8 cellular contexts compared by ENCODE assay signal in the genomic region with DNA sequence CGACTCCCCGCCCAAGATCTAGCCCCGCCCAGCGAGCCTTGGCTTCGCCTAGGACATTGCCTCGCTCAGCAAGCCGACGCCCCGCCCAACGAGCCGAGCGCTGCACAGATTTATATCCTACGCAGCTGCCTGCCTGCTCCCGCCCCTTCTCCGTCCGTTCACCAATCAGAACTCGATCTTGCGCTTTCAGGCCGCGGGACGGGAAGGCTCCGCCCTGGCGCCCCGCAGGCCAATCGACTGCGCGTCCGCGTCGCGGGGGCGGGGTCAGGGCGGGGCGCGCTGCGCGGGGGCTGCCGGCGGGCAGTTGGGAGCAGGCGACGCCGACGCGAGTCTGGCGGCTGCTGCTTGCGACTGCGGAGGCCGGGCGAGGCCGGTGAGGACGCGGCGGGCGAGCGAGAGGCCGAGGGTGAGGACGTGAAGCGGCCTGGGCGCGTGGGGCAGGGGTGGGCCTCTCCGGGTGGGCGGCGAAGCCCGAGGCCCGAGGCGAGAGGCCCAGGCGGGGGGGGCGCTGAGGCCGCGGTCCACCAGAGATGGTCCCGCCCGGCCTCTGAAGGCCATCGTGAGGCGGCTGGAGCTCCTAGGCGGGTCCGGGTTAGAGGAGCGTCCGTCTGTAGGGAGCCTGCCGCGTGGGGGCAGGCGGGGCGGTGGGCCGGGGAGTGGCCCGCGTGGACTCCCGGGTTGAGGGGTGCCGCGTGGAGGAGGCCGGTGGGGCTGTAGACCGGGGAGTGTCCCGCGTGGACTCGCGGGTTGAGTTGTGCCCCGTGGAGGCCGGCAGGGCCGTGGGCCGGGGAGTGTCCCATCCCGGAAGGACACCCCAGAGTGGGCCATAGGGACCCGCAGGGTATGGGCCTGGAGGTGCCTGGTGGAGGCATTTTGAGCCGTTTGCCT. TPM values are rescaled to one million over a fixed set of nuclear protein-coding genes. Genes with fewer than 3 reads are reported as not detected.
DNase-seq lines count a peak whose midpoint lies in the region; ATAC-seq, FAIRE-seq and TF ChIP-seq lines count a peak whose summit lies in the region.

A gene with protein sequence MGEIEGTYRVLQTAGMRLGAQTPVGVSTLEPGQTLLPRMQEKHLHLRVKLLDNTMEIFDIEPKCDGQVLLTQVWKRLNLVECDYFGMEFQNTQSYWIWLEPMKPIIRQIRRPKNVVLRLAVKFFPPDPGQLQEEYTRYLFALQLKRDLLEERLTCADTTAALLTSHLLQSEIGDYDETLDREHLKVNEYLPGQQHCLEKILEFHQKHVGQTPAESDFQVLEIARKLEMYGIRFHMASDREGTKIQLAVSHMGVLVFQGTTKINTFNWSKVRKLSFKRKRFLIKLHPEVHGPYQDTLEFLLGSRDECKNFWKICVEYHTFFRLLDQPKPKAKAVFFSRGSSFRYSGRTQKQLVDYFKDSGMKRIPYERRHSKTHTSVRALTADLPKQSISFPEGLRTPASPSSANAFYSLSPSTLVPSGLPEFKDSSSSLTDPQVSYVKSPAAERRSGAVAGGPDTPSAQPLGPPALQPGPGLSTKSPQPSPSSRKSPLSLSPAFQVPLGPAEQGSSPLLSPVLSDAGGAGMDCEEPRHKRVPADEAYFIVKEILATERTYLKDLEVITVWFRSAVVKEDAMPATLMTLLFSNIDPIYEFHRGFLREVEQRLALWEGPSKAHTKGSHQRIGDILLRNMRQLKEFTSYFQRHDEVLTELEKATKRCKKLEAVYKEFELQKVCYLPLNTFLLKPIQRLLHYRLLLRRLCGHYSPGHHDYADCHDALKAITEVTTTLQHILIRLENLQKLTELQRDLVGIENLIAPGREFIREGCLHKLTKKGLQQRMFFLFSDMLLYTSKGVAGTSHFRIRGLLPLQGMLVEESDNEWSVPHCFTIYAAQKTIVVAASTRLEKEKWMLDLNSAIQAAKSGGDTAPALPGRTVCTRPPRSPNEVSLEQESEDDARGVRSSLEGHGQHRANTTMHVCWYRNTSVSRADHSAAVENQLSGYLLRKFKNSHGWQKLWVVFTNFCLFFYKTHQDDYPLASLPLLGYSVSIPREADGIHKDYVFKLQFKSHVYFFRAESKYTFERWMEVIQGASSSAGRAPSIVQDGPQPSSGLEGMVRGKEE (plus strand): TSS at position 303 of the 888 bp plus-strand sequence. CDS start 16,823 bp downstream, outside the sequence.

- H3K4me3 ChIP-seq in right atrium auricular region (peak within 1 kb of the TSS; percentile 83 to 89), psoas muscle (peak within 1 kb of the TSS; percentile 75), urinary bladder (ENCODE audit: low read depth, low read length) (peak within 1 kb of the TSS; percentile 70)

- peak; percentile 78 for ATAC-seq in HG02973 (IDR thresholded peaks at IDR 0.05; ENCODE audit: unreplicated experiment)
- ATAC-seq in psoas muscle, result peak; percentile 90 to 93 (median 92)

- DNase-seq in GM18507 (ENCODE audit: extremely low spot score, insufficient read length, low read depth) (peak; percentile 68), NCI-H1930 (lab: John Stamatoyannopoulos, UW) (peak; percentile 97 to 98), anterior cingulate cortex (lab: John Stamatoyannopoulos, UW) (peak; percentile 69 to 100 (median 99)), right atrium auricular region (ENCODE audit: low spot score) (peak; percentile 99), psoas muscle (peak; percentile 99 to 100)

- peak within 1 kb of the TSS; percentile 91 to 94 for H3K27ac ChIP-seq in right atrium auricular region
- peak within 1 kb of the TSS; percentile 90 for H3K27ac ChIP-seq in psoas muscle
- H3K27ac ChIP-seq in urinary bladder (ENCODE audit: low read depth), result peak within 1 kb of the TSS; percentile 86

- intact Hi-C loops in T-helper 2 cell treated with Interferon-gamma antibody and Interleukin-4, amounts not matched to agents 100 ng/mL and 5 ng/mL, for 36 hours (cut with micrococcal nuclease), result loop anchor here (1.0 to 10.0 kb wide), 12 partner anchors 41 to 921 kb away; a partner anchor contains a TSS
- intact Hi-C loops in psoas muscle (cut with DNase I), result loop anchor here (5.0 kb wide), 2 partner anchors 39 to 151 kb away; a partner anchor contains a TSS

- H3K36me3 ChIP-seq in right atrium auricular region, result peaks cover 22% of the 10 kb centered on the region
- peaks cover 3 to 35% of the 10 kb centered on the region in 2 donors for H3K36me3 ChIP-seq in psoas muscle (ENCODE audit: insufficient read depth in 1 of 2, low read depth in 1 of 2)
- H3K36me3 ChIP-seq in urinary bladder (ENCODE audit: insufficient read depth), result peaks cover 3% of the 10 kb centered on the region

- TF ChIP-seq CTCF in right atrium auricular region (IDR thresholded peaks at IDR 0.05), result no peak
- no peak for TF ChIP-seq CTCF in psoas muscle (IDR thresholded peaks at IDR 0.05)

- 0 to 1% (median 0%) methylated on average over 57 to 100 of the region's 101 CpGs for WGBS in psoas muscle, 3 donors
- WGBS in urinary bladder, result under 1% methylated on average over 101 of the region's 101 CpGs

- peaks cover 0 to 26% of the 10 kb centered on the region in 2 donors for H3K4me1 ChIP-seq in right atrium auricular region
- H3K4me1 ChIP-seq in psoas muscle, result peaks cover 15% of the 10 kb centered on the region
- H3K4me1 ChIP-seq in urinary bladder (ENCODE audit: insufficient read depth), result no peaks in the 10 kb centered on the region

- H3K27me3 ChIP-seq in right atrium auricular region (no peaks in the 10 kb centered on the region), psoas muscle (ENCODE audit: insufficient read depth in 3 of 3, low read length in 2 of 3) (no peaks in the 10 kb centered on the region)

- FAIRE-seq in GM18507 (lab: Jason Lieb, UNC), result peak; percentile 90

- H3K9me3 ChIP-seq in right atrium auricular region, result no peaks in the 10 kb centered on the region
- H3K9me3 ChIP-seq in psoas muscle, result no peaks in the 10 kb centered on the region

RNA-seq across cellular contexts. Expression of the gene that starts here (rescaled TPM):
- 23.3 and 23.5 TPM in 2 replicates for total RNA-seq in T-helper 2 cell treated with Interferon-gamma antibody and Interleukin-4, amounts not matched to agents 100 ng/mL and 5 ng/mL, for 36 hours
- total RNA-seq in right atrium auricular region, result 10 to 100 TPM; 11.1 to 21.5 TPM
- 10 to 100 TPM; 17.4 to 18.4 (median 17.7) TPM for total RNA-seq in psoas muscle
- 1 to 10 TPM; 5.8 to 8.4 (median 6.0) TPM for polyA plus RNA-seq in psoas muscle
- 51.7 TPM for total RNA-seq in urinary bladder
- polyA plus RNA-seq in urinary bladder, result 16.2 TPM

Comparison
In these comparisons a context has a peak if more than half of its experiments do, and no peak if none do; other contexts are left out.
1. Peak in every context shown above with its lines: DNase-seq, ATAC-seq, H3K4me3 ChIP-seq and H3K27ac ChIP-seq.